ENCODE assay signal across 21 cellular contexts in genomic region chr3:149599236-149599635, GRCh38. TPM values are rescaled to one million over a fixed set of nuclear protein-coding genes. Genes with fewer than 3 reads are reported as not detected.
DNase-seq lines count a peak whose midpoint lies in the region; ATAC-seq, FAIRE-seq and TF ChIP-seq lines count a peak whose summit lies in the region.
"Had no signal": no experiment of that assay in that cellular context is flagged by ENCODE, and none has a peak within 500 bp of the region (broad histone marks: within the 10 kb centered on the region; RNA-seq: fewer than 3 reads in every experiment).

No MANE protein-coding gene starts in this region.

- H3K27me3 Mint-ChIP-seq in chondrocyte (ENCODE audit: low read depth) = no peaks in the 10 kb centered on the region
- H3K27me3 Mint-ChIP-seq: activated naive CD8-positive, alpha-beta T cell treated with anti-CD3 and anti-CD28 coated beads for 36 hours; activated T-helper 17 cell treated with anti-CD3 and anti-CD28 coated beads, Interleukin-2, amount 50 U/mL, for 72 hours had no signal

- H2AFZ ChIP-seq in osteoblast (ENCODE audit: low read length) = no peak overlapping the region
- H2AFZ ChIP-seq: neural progenitor cell had no signal

- FAIRE-seq in A549 (lab: Jason Lieb, UNC) = no peak
- FAIRE-seq: bronchial epithelial cell had no signal

- POLR2A ChIA-PET in A549 (lab: Yijun Ruan, JAX) = interaction anchor here (0.9 kb wide), 1 partner anchor 59 kb away, joined by 3 read pairs; the partner anchor contains the start of gene WWTR1

- TF ChIP-seq CTCF in A549 (IDR thresholded peaks at IDR 0.05) = no peak
- TF ChIP-seq CTCF in chondrocyte (IDR thresholded peaks at IDR 0.05) = no peak
- no peak for TF ChIP-seq CTCF in osteoblast (IDR thresholded peaks at IDR 0.05; ENCODE audit: extremely low read depth, low read depth, low read length)

- H3K4me2 ChIP-seq in A549 (no peak overlapping the region; the same call in 2 of the 3 replicates), osteoblast (ENCODE audit: insufficient read depth, low read length) (peak overlapping the region; percentile 3)
- H3K4me2 ChIP-seq: neural progenitor cell had no signal

- H3K4me3 ChIP-seq in A549 = no peak overlapping the region
- no peak overlapping the region for H3K4me3 ChIP-seq in osteoblast (ENCODE audit: insufficient read depth, low read length)
- H3K4me3 ChIP-seq: neural progenitor cell, thyroid gland had no signal

- peaks cover 84% of the 10 kb centered on the region for H3K79me2 ChIP-seq in osteoblast (ENCODE audit: insufficient read depth, low read length)

- ATAC-seq in A549 (no peak), Right ventricle myocardium superior (ENCODE audit: poor library complexity) (peak; percentile 65), GM21515 (IDR thresholded peaks at IDR 0.05; ENCODE audit: unreplicated experiment) (no peak), GM18505 (IDR thresholded peaks at IDR 0.05; ENCODE audit: unreplicated experiment) (no peak)
- ATAC-seq: activated CD4-positive, alpha-beta T cell treated with anti-CD3 and anti-CD28 coated beads for 36 hours; activated T-helper 17 cell treated with anti-CD3 and anti-CD28 coated beads, Interleukin-2, amount 50 U/mL, for 72 hours; stimulated activated effector memory CD8-positive, alpha-beta T cell treated with anti-CD3 and anti-CD28 coated beads, Interleukin-12 subunit alpha, Interleukin-12 subunit beta, amount 100 ng/mL, for 72 hours had no signal

- no peak overlapping the region for H3K4me3 Mint-ChIP-seq in chondrocyte (ENCODE audit: unreplicated experiment)
- H3K4me3 Mint-ChIP-seq: activated CD4-positive, alpha-beta T cell treated with anti-CD3 and anti-CD28 coated beads for 36 hours; activated naive CD8-positive, alpha-beta T cell treated with anti-CD3 and anti-CD28 coated beads for 36 hours; activated T-helper 17 cell treated with anti-CD3 and anti-CD28 coated beads, Interleukin-2, amount 50 U/mL, for 72 hours; neural progenitor cell; stimulated activated effector memory CD8-positive, alpha-beta T cell treated with anti-CD3 and anti-CD28 coated beads, Interleukin-12 subunit alpha, Interleukin-12 subunit beta, amount 100 ng/mL, for 72 hours had no signal

- peak overlapping the region in 1 of 2 experiments; percentile 31; a peak in 3 of 6 replicates for H3K27ac ChIP-seq in A549
- peak overlapping the region; percentile 78 for H3K27ac ChIP-seq in osteoblast (ENCODE audit: low read depth, low read length)
- H3K27ac ChIP-seq: neural progenitor cell, thyroid gland had no signal

- H3K9me3 ChIP-seq in A549 = no peaks in the 10 kb centered on the region
- H3K9me3 ChIP-seq in osteoblast (ENCODE audit: low read depth, low read length) = no peaks in the 10 kb centered on the region
- H3K9me3 ChIP-seq: thyroid gland had no signal

- no peak for DNase-seq in A549 (ENCODE audit: low read depth in 1 of 2, low spot score in 1 of 2)
- DNase-seq in chondrocyte (ENCODE audit: low spot score) = no peak
- DNase-seq in Right ventricle myocardium superior = no peak
- no peak for DNase-seq in osteoblast (ENCODE audit: insufficient read length, low spot score, missing footprints)
- no peak for DNase-seq in NCI-H2196 treated with DMSO at 0.1 percent for 48 hours (lab: John Stamatoyannopoulos, UW; ENCODE audit: unreplicated experiment)
- DNase-seq in T1000 (lab: John Stamatoyannopoulos, UW) = no peak
- DNase-seq: activated CD4-positive, alpha-beta T cell treated with anti-CD3 and anti-CD28 coated beads for 36 hours; activated naive CD8-positive, alpha-beta T cell treated with anti-CD3 and anti-CD28 coated beads for 36 hours; effector CD4-positive, alpha-beta T cell; GOT3; NCI-H2029 treated with DMSO at 0.1 percent for 48 hours; NCI-H524 treated with DMSO at 0.1 percent for 48 hours; stimulated activated CD4-positive, alpha-beta T cell treated with anti-CD3 and anti-CD28 coated beads, Interleukin-15, amount 100 ng/mL, for 24 hours; SW 1271; thyroid gland had no signal

- no peaks in the 10 kb centered on the region for H3K27me3 ChIP-seq in osteoblast (ENCODE audit: insufficient read depth, low read length)
- H3K27me3 ChIP-seq: neural progenitor cell, thyroid gland had no signal

- CTCF ChIA-PET in A549 (lab: Yijun Ruan, JAX) = interaction anchor here (0.6 to 2.8 kb wide), 2 partner anchors 18 to 30 kb away, joined by 3 to 8 read pairs; no protein-coding TSS in a partner anchor

- intact Hi-C loops in Right ventricle myocardium superior (cut with DNase I) = no loop called here

- WGBS in A549 (ENCODE audit: missing lambda C conversion rate) = 90% methylated on average over 2 of the region's 2 CpGs

- H3K4me1 ChIP-seq in A549 = peaks cover 90% of the 10 kb centered on the region
- peaks cover 56% of the 10 kb centered on the region for H3K4me1 ChIP-seq in osteoblast (ENCODE audit: insufficient read depth, low read length)

- H3K36me3 Mint-ChIP-seq in chondrocyte (ENCODE audit: low read depth) = no peaks in the 10 kb centered on the region
- H3K36me3 Mint-ChIP-seq: activated naive CD8-positive, alpha-beta T cell treated with anti-CD3 and anti-CD28 coated beads for 36 hours; stimulated activated effector memory CD8-positive, alpha-beta T cell treated with anti-CD3 and anti-CD28 coated beads, Interleukin-12 subunit alpha, Interleukin-12 subunit beta, amount 100 ng/mL, for 72 hours had no signal

- TF ChIP-seq RAD21 in A549 (conservative IDR thresholded peaks at IDR 0.05 in 1 of 2, IDR thresholded peaks at IDR 0.05 in 1 of 2) = no peak

- TF ChIP-seq POLR2A in A549 (IDR thresholded peaks at IDR 0.05; ENCODE audit: low read length) (no peak), GM18505 (IDR thresholded peaks at IDR 0.05; ENCODE audit: borderline replicate concordance, extremely low read depth, insufficient read depth, insufficient read length) (no peak)

- H3K27ac Mint-ChIP-seq in chondrocyte (ENCODE audit: unreplicated experiment) = peak overlapping the region; percentile 59
- H3K27ac Mint-ChIP-seq: activated CD4-positive, alpha-beta T cell treated with anti-CD3 and anti-CD28 coated beads for 36 hours; activated naive CD8-positive, alpha-beta T cell treated with anti-CD3 and anti-CD28 coated beads for 36 hours; activated T-helper 17 cell treated with anti-CD3 and anti-CD28 coated beads, Interleukin-2, amount 50 U/mL, for 72 hours; neural progenitor cell; stimulated activated effector memory CD8-positive, alpha-beta T cell treated with anti-CD3 and anti-CD28 coated beads, Interleukin-12 subunit alpha, Interleukin-12 subunit beta, amount 100 ng/mL, for 72 hours had no signal

- H4K20me1 ChIP-seq in osteoblast (ENCODE audit: insufficient read depth, low read length) = peaks cover 11% of the 10 kb centered on the region

- peaks cover 5% of the 10 kb centered on the region for H3K36me3 ChIP-seq in osteoblast (ENCODE audit: insufficient read depth, low read length)
- H3K36me3 ChIP-seq: neural progenitor cell, thyroid gland had no signal

- no peak for TF ChIP-seq EP300 in A549 (IDR thresholded peaks at IDR 0.05)

- H3K4me1 Mint-ChIP-seq in chondrocyte (ENCODE audit: low read depth) = peaks cover 78% of the 10 kb centered on the region
- H3K4me1 Mint-ChIP-seq: activated CD4-positive, alpha-beta T cell treated with anti-CD3 and anti-CD28 coated beads for 36 hours; activated naive CD8-positive, alpha-beta T cell treated with anti-CD3 and anti-CD28 coated beads for 36 hours; activated T-helper 17 cell treated with anti-CD3 and anti-CD28 coated beads, Interleukin-2, amount 50 U/mL, for 72 hours; stimulated activated effector memory CD8-positive, alpha-beta T cell treated with anti-CD3 and anti-CD28 coated beads, Interleukin-12 subunit alpha, Interleukin-12 subunit beta, amount 100 ng/mL, for 72 hours had no signal

- H3K9me3 Mint-ChIP-seq in chondrocyte (ENCODE audit: low read depth) = no peaks in the 10 kb centered on the region
- H3K9me3 Mint-ChIP-seq: activated naive CD8-positive, alpha-beta T cell treated with anti-CD3 and anti-CD28 coated beads for 36 hours; activated T-helper 17 cell treated with anti-CD3 and anti-CD28 coated beads, Interleukin-2, amount 50 U/mL, for 72 hours; neural progenitor cell; stimulated activated effector memory CD8-positive, alpha-beta T cell treated with anti-CD3 and anti-CD28 coated beads, Interleukin-12 subunit alpha, Interleukin-12 subunit beta, amount 100 ng/mL, for 72 hours had no signal

TF ChIP-seq in A549, 52 proteins besides CTCF, POLR2A, EP300 and RAD21:
- TF ChIP-seq ZC3H11A (IDR thresholded peaks at IDR 0.05) = no peak
- TF ChIP-seq EHMT2 (IDR thresholded peaks at IDR 0.05; ENCODE audit: low read depth) = peak; percentile 59; the same call in 1 of the 2 replicates
- no peak for TF ChIP-seq ZNF302 (CRISPR knock-in tag; IDR thresholded peaks at IDR 0.05)
- no peak for TF ChIP-seq FOSB (CRISPR knock-in tag; IDR thresholded peaks at IDR 0.05)

RNA-seq across cellular contexts. Expression of gene WWTR1, which starts 58.6 kb away (rescaled TPM):
- 164 and 216 TPM in 2 replicates for polyA plus RNA-seq in A549 (2011; rRNA removed)
- polyA plus RNA-seq in A549 (2012; cell fraction: cytosol; rRNA removed) = 83.5 and 88.4 TPM in 2 replicates
- polyA plus RNA-seq in A549 (2012; cell fraction: nucleus; rRNA removed) = 88.2 and 134 TPM in 2 replicates
- polyA plus RNA-seq in A549 (2017; fragmentation: RNase III; extraction: RNeasy Plus Mini Kit Qiagen cat#74134 plus additional on column Dnase treatment) = 93.9 to 103 TPM (median 99.7 TPM) in 3 replicates
- 192 and 265 TPM in 2 replicates for polyA minus RNA-seq in A549 (2011; rRNA and poly(A)+ RNA removed)
- total RNA-seq in chondrocyte = 107 to 121 TPM (median 111 TPM) in 3 replicates
- 37.9 TPM for total RNA-seq in Right ventricle myocardium superior
- 79.3 and 84.7 TPM in 2 replicates for total RNA-seq in osteoblast
